Comparison of ENCODE assay signal across 25 cellular contexts in genomic region chr19:56917998-56918397, GRCh38.
DNase-seq lines count a peak whose midpoint lies in the region; ATAC-seq, FAIRE-seq and TF ChIP-seq lines count a peak whose summit lies in the region.
"Had no signal": no experiment of that assay in that cellular context is flagged by ENCODE, and none has a peak within 500 bp of the region (broad histone marks: within the 10 kb centered on the region; RNA-seq: fewer than 3 reads in every experiment).

No MANE protein-coding gene starts in this region.

- H3K4me1 ChIP-seq in HepG2 (ENCODE audit: insufficient read depth, low read length) (peaks cover 57% of the 10 kb centered on the region), right lobe of liver (no peaks in the 10 kb centered on the region)
- H3K4me1 ChIP-seq: SJSA1 had no signal

- H2AFZ ChIP-seq in HepG2 (ENCODE audit: low read length) = no peak overlapping the region

- H3K9me3 Mint-ChIP-seq in activated naive CD4-positive, alpha-beta T cell treated with anti-CD3 and anti-CD28 coated beads, Interleukin-2, amount 10 ng/mL, durations not matched to agents 7 days and 5 days = peaks cover 49% of the 10 kb centered on the region
- peaks cover 28% of the 10 kb centered on the region for H3K9me3 Mint-ChIP-seq in stimulated activated memory B cell treated with anti-CD40 and anti-IgM and Interleukin-4, amounts not matched to agents 10 μg/mL and 1 μg/mL and 100 μg/mL, for 72 hours
- H3K9me3 Mint-ChIP-seq in activated CD4-positive, alpha-beta T cell treated with anti-CD3 and anti-CD28 coated beads for 36 hours (ENCODE audit: low read depth) = peaks cover 28% of the 10 kb centered on the region

- no peaks in the 10 kb centered on the region for H3K27me3 ChIP-seq in HepG2 (ENCODE audit: control insufficient read depth in 1 of 2, insufficient read depth in 2 of 2, low read length in 2 of 2)
- H3K27me3 ChIP-seq in right lobe of liver = no peaks in the 10 kb centered on the region
- peaks cover 0 to 10% (median 0%) of the 10 kb centered on the region in 45 donors for H3K27me3 ChIP-seq in dorsolateral prefrontal cortex
- H3K27me3 ChIP-seq: SJSA1 had no signal

- no peak for TF ChIP-seq POLR2A in HepG2 (IDR thresholded peaks at IDR 0.05; ENCODE audit: insufficient read depth in 1 of 2, low read depth in 2 of 2, low read length in 2 of 2)
- TF ChIP-seq POLR2A in right lobe of liver (IDR thresholded peaks at IDR 0.05) = no peak

- no peaks in the 10 kb centered on the region for H3K36me3 ChIP-seq in HepG2 (replicated peaks in 1 of 2; ENCODE audit: control insufficient read depth in 1 of 2, insufficient read depth in 2 of 2, low read length in 2 of 2)
- H3K36me3 ChIP-seq in right lobe of liver = no peaks in the 10 kb centered on the region
- H3K36me3 ChIP-seq: SJSA1 had no signal

- no peak overlapping the region for H3K27ac Mint-ChIP-seq in activated naive CD4-positive, alpha-beta T cell treated with anti-CD3 and anti-CD28 coated beads, Interleukin-2, amount 10 ng/mL, durations not matched to agents 7 days and 5 days
- H3K27ac Mint-ChIP-seq in stimulated activated memory B cell treated with anti-CD40 and anti-IgM and Interleukin-4, amounts not matched to agents 10 μg/mL and 1 μg/mL and 100 μg/mL, for 72 hours = no peak overlapping the region
- no peak overlapping the region for H3K27ac Mint-ChIP-seq in activated CD4-positive, alpha-beta T cell treated with anti-CD3 and anti-CD28 coated beads for 36 hours
- H3K27ac Mint-ChIP-seq: CD8-positive, alpha-beta memory T cell had no signal

- 38% methylated on average over 6 of the region's 6 CpGs for WGBS in HepG2 (ENCODE audit: low lambda C conversion rate)
- 22% methylated on average over 5 of the region's 6 CpGs for WGBS in right lobe of liver (ENCODE audit: insufficient coverage, low coverage, low lambda C conversion rate, missing lambda C conversion rate)

- no peaks in the 10 kb centered on the region for H3K36me3 Mint-ChIP-seq in activated naive CD4-positive, alpha-beta T cell treated with anti-CD3 and anti-CD28 coated beads, Interleukin-2, amount 10 ng/mL, durations not matched to agents 7 days and 5 days
- no peaks in the 10 kb centered on the region for H3K36me3 Mint-ChIP-seq in stimulated activated memory B cell treated with anti-CD40 and anti-IgM and Interleukin-4, amounts not matched to agents 10 μg/mL and 1 μg/mL and 100 μg/mL, for 72 hours
- H3K36me3 Mint-ChIP-seq in activated CD4-positive, alpha-beta T cell treated with anti-CD3 and anti-CD28 coated beads for 36 hours (ENCODE audit: low read depth) = peaks cover 1% of the 10 kb centered on the region

- peak; percentile 42 for TF ChIP-seq CTCF in HepG2 (CRISPR knock-in tag; IDR thresholded peaks at IDR 0.05)
- no peak for TF ChIP-seq CTCF in right lobe of liver (IDR thresholded peaks at IDR 0.05)
- TF ChIP-seq CTCF in dorsolateral prefrontal cortex (IDR thresholded peaks at IDR 0.05 in 54 of 56, conservative IDR thresholded peaks at IDR 0.05 in 2 of 56; ENCODE audit: low read depth in 1 of 56, partially characterized antibody in 56 of 56) = peak in 1 of 56 donors; percentile 20

- H3K9ac ChIP-seq in HepG2 (ENCODE audit: insufficient read depth, low read depth, low read length) = peak overlapping the region; percentile 60

- FAIRE-seq in HepG2 (lab: Jason Lieb, UNC) (peak; percentile 73), urothelium cell line (lab: Jason Lieb, UNC) (no peak)

- H3K27me3 Mint-ChIP-seq in activated naive CD4-positive, alpha-beta T cell treated with anti-CD3 and anti-CD28 coated beads, Interleukin-2, amount 10 ng/mL, durations not matched to agents 7 days and 5 days = no peaks in the 10 kb centered on the region
- no peaks in the 10 kb centered on the region for H3K27me3 Mint-ChIP-seq in stimulated activated memory B cell treated with anti-CD40 and anti-IgM and Interleukin-4, amounts not matched to agents 10 μg/mL and 1 μg/mL and 100 μg/mL, for 72 hours
- no peaks in the 10 kb centered on the region for H3K27me3 Mint-ChIP-seq in activated CD4-positive, alpha-beta T cell treated with anti-CD3 and anti-CD28 coated beads for 36 hours

- in situ Hi-C loops in HepG2 (cut with HindIII; ENCODE audit: extremely low pct_ligation_motif_present, low pct_unique_long_range_greater_than_20kb) = no loop called here

- intact Hi-C loops in HepG2 (cut with micrococcal nuclease; ENCODE audit: unreplicated experiment) = loop anchor here (1.0 to 10.0 kb wide), 3 partner anchors 9 to 78 kb away; partner anchors contain the start of genes PEG3 and ZIM2
- intact Hi-C loops in right lobe of liver (cut with DNase I) = no loop called here
- intact Hi-C loops in dorsolateral prefrontal cortex (cut with DNase I) = no loop called here
- intact Hi-C loops in activated CD4-positive, alpha-beta T cell treated with anti-CD3 and anti-CD28 coated beads for 36 hours (cut with DNase I, micrococcal nuclease) = no loop called here

- ATAC-seq in HepG2 = peak; percentile 82
- no peak for ATAC-seq in right lobe of liver
- ATAC-seq in stimulated activated memory B cell treated with anti-CD40 and anti-IgM and Interleukin-4, amounts not matched to agents 10 μg/mL and 1 μg/mL and 100 μg/mL, for 72 hours = no peak
- no peak for ATAC-seq in activated CD4-positive, alpha-beta T cell treated with anti-CD3 and anti-CD28 coated beads for 36 hours

- TF ChIP-seq EP300 in HepG2 (IDR thresholded peaks at IDR 0.05; ENCODE audit: low read depth in 2 of 2, low read length in 2 of 2) (peak in 1 of 2 experiments; percentile 53; a peak in 1 of 4 replicates), HepG2 (CRISPR knock-in tag; IDR thresholded peaks at IDR 0.05; ENCODE audit: borderline replicate concordance) (no peak)

- peaks cover under 1% of the 10 kb centered on the region; the same call in 1 of the 2 replicates for H3K9me3 ChIP-seq in HepG2 (ENCODE audit: low read length)
- H3K9me3 ChIP-seq in right lobe of liver = no peaks in the 10 kb centered on the region

- no peak overlapping the region for H3K4me3 Mint-ChIP-seq in activated naive CD4-positive, alpha-beta T cell treated with anti-CD3 and anti-CD28 coated beads, Interleukin-2, amount 10 ng/mL, durations not matched to agents 7 days and 5 days
- H3K4me3 Mint-ChIP-seq in stimulated activated memory B cell treated with anti-CD40 and anti-IgM and Interleukin-4, amounts not matched to agents 10 μg/mL and 1 μg/mL and 100 μg/mL, for 72 hours = no peak overlapping the region
- H3K4me3 Mint-ChIP-seq in activated CD4-positive, alpha-beta T cell treated with anti-CD3 and anti-CD28 coated beads for 36 hours = no peak overlapping the region
- H3K4me3 Mint-ChIP-seq: CD8-positive, alpha-beta memory T cell had no signal

- H4K20me1 ChIP-seq in HepG2 (ENCODE audit: insufficient read depth, low read length) = no peaks in the 10 kb centered on the region

- TF ChIP-seq RAD21 in HepG2 (CRISPR knock-in tag; IDR thresholded peaks at IDR 0.05) = no peak

- H3K4me3 ChIP-seq in HepG2 (replicated peaks in 1 of 3; ENCODE audit: insufficient read depth in 1 of 3, low read depth in 2 of 3, low read length in 3 of 3) (peak overlapping the region in 1 of 3 experiments; percentile 24; a peak in 1 of 6 replicates), right lobe of liver (no peak overlapping the region), dorsolateral prefrontal cortex (peak overlapping the region in 52 of 59 donors; percentile 0 to 54 (median 28))
- H3K4me3 ChIP-seq: SJSA1 had no signal

- CTCF ChIA-PET in HepG2 (lab: Yijun Ruan, JAX; ENCODE audit: low intra/inter-chr PET ratio, low total read pairs) = interaction anchor here (1.1 kb wide), 1 partner anchor 81 kb away, joined by 3 read pairs; no protein-coding TSS in a partner anchor
- CTCF ChIA-PET in activated naive CD4-positive, alpha-beta T cell treated with anti-CD3 and anti-CD28 coated beads, Interleukin-2, amount 10 ng/mL, durations not matched to agents 7 days and 5 days (lab: Charles Lee) = no interaction called here
- CTCF ChIA-PET in activated CD4-positive, alpha-beta T cell treated with anti-CD3 and anti-CD28 coated beads for 36 hours (lab: Charles Lee) = no interaction called here

- DNase-seq in HepG2 (ENCODE audit: low spot score) = peak; percentile 75
- no peak for DNase-seq in right lobe of liver
- DNase-seq in dorsolateral prefrontal cortex = peak in 2 of 10 donors; percentile 37 to 49
- peak; percentile 66 for DNase-seq in medulla oblongata (ENCODE audit: extremely low spot score)
- peak; percentile 20 for DNase-seq in urothelium cell line (ENCODE audit: low spot score)
- DNase-seq in activated naive CD4-positive, alpha-beta T cell treated with anti-CD3 and anti-CD28 coated beads, Interleukin-2, amount 10 ng/mL, durations not matched to agents 7 days and 5 days = no peak
- no peak for DNase-seq in activated CD4-positive, alpha-beta T cell treated with anti-CD3 and anti-CD28 coated beads for 36 hours
- DNase-seq: 8988T; AML-193; Calu3; CD8-positive, alpha-beta memory T cell; DMS53; EL; Karpas-422; NCI-H1048; NCI-H1417 treated with DMSO at 0.1 percent for 48 hours; NCI-H187 treated with DMSO at 0.1 percent for 48 hours; NCI-H2107; NCI-H226; NCI-H510A treated with DMSO at 0.1 percent for 48 hours; NCI-H774; NK-92 treated with Interleukin-12 subunit alpha and Interleukin-12 subunit beta, amount 100 ng/mL, for 24 hours had no signal

- H3K4me2 ChIP-seq in HepG2 (ENCODE audit: low read depth, low read length) = peak overlapping the region; percentile 46

- H3K4me1 Mint-ChIP-seq in activated naive CD4-positive, alpha-beta T cell treated with anti-CD3 and anti-CD28 coated beads, Interleukin-2, amount 10 ng/mL, durations not matched to agents 7 days and 5 days = no peaks in the 10 kb centered on the region
- H3K4me1 Mint-ChIP-seq in stimulated activated memory B cell treated with anti-CD40 and anti-IgM and Interleukin-4, amounts not matched to agents 10 μg/mL and 1 μg/mL and 100 μg/mL, for 72 hours = no peaks in the 10 kb centered on the region
- H3K4me1 Mint-ChIP-seq in activated CD4-positive, alpha-beta T cell treated with anti-CD3 and anti-CD28 coated beads for 36 hours = no peaks in the 10 kb centered on the region
- H3K4me1 Mint-ChIP-seq: CD8-positive, alpha-beta memory T cell had no signal

- peaks cover 5% of the 10 kb centered on the region for H3K79me2 ChIP-seq in HepG2 (ENCODE audit: insufficient read depth, low read length)

- no TSS peak for BruUV-seq in HepG2 (replicated peaks; lab: Mats Ljungman, UMichigan)

- POLR2A ChIA-PET in HepG2 (lab: Yijun Ruan, JAX) = interaction anchor here (1.0 to 3.4 kb wide), 6 partner anchors 9 to 151 kb away, joined by 4 to 16 read pairs (median 10); partner anchors contain the start of genes PEG3 and ZIM2
- POLR2A ChIA-PET in activated CD4-positive, alpha-beta T cell treated with anti-CD3 and anti-CD28 coated beads for 36 hours (lab: Charles Lee) = no interaction called here

- H3K27ac ChIP-seq in HepG2 (ENCODE audit: extremely low read length, insufficient read depth, low read length) (peak overlapping the region; percentile 70), right lobe of liver (no peak overlapping the region), dorsolateral prefrontal cortex (no peak overlapping the region)
- H3K27ac ChIP-seq: C4-2B, SJSA1 had no signal

TF ChIP-seq in HepG2, 621 proteins besides CTCF, POLR2A, EP300 and RAD21 (continues in another document):
- no peak for TF ChIP-seq ZNF558 (CRISPR knock-in tag; IDR thresholded peaks at IDR 0.05; ENCODE audit: borderline replicate concordance)
- TF ChIP-seq FOXA3 (CRISPR knock-in tag; IDR thresholded peaks at IDR 0.05) = peak; percentile 58

Comparison
In these comparisons a context has a peak if more than half of its experiments do, and no peak if none do; other contexts are left out.
1. DNase-seq: peak in HepG2 (single experiment), medulla oblongata (single experiment) and urothelium cell line (single experiment); none in right lobe of liver (0 of 3), activated naive CD4-positive, alpha-beta T cell treated with anti-CD3 and anti-CD28 coated beads, Interleukin-2, amount 10 ng/mL, durations not matched to agents 7 days and 5 days (single experiment) and activated CD4-positive, alpha-beta T cell treated with anti-CD3 and anti-CD28 coated beads for 36 hours (single experiment).
2. H3K4me3 ChIP-seq: peak in dorsolateral prefrontal cortex (52 of 59); none in right lobe of liver (0 of 3).